In genomic region chr13:93775507-93776108, GRCh38 we compare ENCODE assay signal across 1 cellular context.
TF ChIP-seq lines count a peak whose summit lies in the region.

No MANE protein-coding gene starts in this region.

TF ChIP-seq in HepG2, 621 proteins besides CTCF, POLR2A, EP300 and RAD21 (continued from another document):
- TF ChIP-seq ZNF609 (CRISPR knock-in tag; IDR thresholded peaks at IDR 0.05; ENCODE audit: borderline replicate concordance): peak; percentile 21; the same call in 1 of the 2 replicates
- peak; percentile 74; the same call in 1 of the 2 replicates for TF ChIP-seq HOMEZ (CRISPR knock-in tag; IDR thresholded peaks at IDR 0.05; ENCODE audit: low read depth)
- TF ChIP-seq RXRB (CRISPR knock-in tag; IDR thresholded peaks at IDR 0.05; ENCODE audit: borderline replicate concordance): no peak
- no peak for TF ChIP-seq SMYD3 (CRISPR knock-in tag; IDR thresholded peaks at IDR 0.05)
- TF ChIP-seq TSC22D2 (CRISPR knock-in tag; IDR thresholded peaks at IDR 0.05; ENCODE audit: borderline replicate concordance): no peak
